In the genomic region with DNA sequence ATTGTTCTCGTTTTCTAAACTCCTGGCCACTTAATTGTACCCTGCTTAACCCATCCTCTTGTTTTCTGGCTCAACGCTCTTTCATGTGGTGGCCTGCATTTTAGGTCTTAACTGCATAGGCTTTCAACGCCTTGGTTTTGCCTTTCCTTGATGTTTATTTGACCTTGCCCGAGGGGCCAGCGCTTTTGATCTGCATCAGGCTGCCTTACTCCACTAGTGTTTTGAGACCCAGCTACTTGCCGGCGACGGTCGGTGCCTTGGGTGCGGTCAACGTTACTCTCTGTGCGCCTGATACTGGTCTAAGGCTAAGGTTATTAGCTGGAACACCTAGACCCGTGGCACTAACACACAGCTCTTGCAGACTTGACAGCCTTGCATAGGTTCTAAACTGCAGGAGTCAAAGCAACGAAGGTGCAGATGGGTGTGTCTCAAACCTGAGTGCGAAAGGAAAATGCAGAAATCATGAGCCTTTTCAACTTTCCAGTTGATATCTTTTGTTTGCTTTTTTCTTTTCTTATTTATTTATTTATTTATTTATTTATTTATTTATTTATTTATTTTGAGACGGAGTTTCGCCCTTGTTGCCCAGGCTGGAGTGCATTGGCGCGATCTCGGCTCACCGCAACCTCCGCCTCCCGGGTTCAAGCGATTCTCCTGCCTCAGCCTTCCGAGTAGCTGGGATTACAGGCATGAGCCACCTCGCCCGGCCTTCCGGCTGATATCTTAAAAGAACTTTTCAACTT, we compare ENCODE assay signal across 1 cellular context.
TF ChIP-seq lines count a peak whose summit lies in the region.

No MANE protein-coding gene starts in this region.

TF ChIP-seq in HepG2, 621 proteins besides CTCF, POLR2A, EP300 and RAD21 (continued from another document):
- TF ChIP-seq, protein P1, sequence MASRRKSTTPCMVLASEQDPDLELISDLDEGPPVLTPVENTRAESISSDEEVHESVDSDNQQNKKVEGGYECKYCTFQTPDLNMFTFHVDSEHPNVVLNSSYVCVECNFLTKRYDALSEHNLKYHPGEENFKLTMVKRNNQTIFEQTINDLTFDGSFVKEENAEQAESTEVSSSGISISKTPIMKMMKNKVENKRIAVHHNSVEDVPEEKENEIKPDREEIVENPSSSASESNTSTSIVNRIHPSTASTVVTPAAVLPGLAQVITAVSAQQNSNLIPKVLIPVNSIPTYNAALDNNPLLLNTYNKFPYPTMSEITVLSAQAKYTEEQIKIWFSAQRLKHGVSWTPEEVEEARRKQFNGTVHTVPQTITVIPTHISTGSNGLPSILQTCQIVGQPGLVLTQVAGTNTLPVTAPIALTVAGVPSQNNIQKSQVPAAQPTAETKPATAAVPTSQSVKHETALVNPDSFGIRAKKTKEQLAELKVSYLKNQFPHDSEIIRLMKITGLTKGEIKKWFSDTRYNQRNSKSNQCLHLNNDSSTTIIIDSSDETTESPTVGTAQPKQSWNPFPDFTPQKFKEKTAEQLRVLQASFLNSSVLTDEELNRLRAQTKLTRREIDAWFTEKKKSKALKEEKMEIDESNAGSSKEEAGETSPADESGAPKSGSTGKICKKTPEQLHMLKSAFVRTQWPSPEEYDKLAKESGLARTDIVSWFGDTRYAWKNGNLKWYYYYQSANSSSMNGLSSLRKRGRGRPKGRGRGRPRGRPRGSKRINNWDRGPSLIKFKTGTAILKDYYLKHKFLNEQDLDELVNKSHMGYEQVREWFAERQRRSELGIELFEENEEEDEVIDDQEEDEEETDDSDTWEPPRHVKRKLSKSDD (CRISPR knock-in tag; IDR thresholded peaks at IDR 0.05; ENCODE audit: low read depth) = no peak
TF ChIP-seq in HepG2: peak in this region for 2.
